In the genomic region with DNA sequence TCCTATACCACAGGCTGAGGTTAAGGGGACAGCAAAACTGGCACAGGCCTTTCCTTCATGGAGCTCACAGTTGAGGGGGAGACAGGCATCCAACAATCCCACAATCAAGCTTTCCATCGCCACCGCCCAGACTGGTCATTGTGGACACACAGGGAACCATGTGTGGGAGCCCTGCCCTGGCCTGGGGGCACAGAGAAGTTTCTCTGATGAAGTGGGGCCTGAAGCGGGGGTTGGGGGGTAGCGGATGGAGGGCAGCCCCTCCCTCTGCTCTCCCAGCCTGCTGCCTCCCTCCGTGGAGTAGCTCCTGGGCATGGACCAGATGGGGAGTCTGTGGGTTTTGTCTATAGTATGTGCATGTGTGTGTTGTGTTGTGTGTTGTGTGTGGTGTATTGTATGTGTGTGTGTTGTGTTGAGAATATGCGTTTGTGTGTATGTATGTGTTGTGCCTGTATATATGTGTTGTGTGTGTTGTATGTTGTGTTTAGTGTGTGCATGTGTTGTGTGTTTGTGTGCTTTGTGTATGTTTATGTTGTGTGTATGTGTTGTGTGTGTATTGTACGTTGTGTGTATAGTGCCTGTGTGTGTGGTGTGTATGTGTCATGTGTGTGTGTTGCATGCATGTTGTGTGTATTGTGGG, we compare ENCODE assay signal across 1 cellular context.
A peak's percentile ranks its signal among the peaks of the same experiment; 100 is the strongest.
TF ChIP-seq lines count a peak whose summit lies in the region.

No MANE protein-coding gene starts in this region.

TF ChIP-seq in K562, 482 proteins besides CTCF, POLR2A, EP300 and RAD21 (continued from another document and continues in another):
- TF ChIP-seq, protein P1, sequence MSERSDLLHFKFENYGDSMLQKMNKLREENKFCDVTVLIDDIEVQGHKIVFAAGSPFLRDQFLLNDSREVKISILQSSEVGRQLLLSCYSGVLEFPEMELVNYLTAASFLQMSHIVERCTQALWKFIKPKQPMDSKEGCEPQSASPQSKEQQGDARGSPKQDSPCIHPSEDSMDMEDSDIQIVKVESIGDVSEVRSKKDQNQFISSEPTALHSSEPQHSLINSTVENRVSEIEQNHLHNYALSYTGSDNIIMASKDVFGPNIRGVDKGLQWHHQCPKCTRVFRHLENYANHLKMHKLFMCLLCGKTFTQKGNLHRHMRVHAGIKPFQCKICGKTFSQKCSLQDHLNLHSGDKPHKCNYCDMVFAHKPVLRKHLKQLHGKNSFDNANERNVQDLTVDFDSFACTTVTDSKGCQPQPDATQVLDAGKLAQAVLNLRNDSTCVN (CRISPR knock-in tag; IDR thresholded peaks at IDR 0.05), result peak; percentile 70; the same call in 1 of the 2 replicates
- TF ChIP-seq, protein P2, sequence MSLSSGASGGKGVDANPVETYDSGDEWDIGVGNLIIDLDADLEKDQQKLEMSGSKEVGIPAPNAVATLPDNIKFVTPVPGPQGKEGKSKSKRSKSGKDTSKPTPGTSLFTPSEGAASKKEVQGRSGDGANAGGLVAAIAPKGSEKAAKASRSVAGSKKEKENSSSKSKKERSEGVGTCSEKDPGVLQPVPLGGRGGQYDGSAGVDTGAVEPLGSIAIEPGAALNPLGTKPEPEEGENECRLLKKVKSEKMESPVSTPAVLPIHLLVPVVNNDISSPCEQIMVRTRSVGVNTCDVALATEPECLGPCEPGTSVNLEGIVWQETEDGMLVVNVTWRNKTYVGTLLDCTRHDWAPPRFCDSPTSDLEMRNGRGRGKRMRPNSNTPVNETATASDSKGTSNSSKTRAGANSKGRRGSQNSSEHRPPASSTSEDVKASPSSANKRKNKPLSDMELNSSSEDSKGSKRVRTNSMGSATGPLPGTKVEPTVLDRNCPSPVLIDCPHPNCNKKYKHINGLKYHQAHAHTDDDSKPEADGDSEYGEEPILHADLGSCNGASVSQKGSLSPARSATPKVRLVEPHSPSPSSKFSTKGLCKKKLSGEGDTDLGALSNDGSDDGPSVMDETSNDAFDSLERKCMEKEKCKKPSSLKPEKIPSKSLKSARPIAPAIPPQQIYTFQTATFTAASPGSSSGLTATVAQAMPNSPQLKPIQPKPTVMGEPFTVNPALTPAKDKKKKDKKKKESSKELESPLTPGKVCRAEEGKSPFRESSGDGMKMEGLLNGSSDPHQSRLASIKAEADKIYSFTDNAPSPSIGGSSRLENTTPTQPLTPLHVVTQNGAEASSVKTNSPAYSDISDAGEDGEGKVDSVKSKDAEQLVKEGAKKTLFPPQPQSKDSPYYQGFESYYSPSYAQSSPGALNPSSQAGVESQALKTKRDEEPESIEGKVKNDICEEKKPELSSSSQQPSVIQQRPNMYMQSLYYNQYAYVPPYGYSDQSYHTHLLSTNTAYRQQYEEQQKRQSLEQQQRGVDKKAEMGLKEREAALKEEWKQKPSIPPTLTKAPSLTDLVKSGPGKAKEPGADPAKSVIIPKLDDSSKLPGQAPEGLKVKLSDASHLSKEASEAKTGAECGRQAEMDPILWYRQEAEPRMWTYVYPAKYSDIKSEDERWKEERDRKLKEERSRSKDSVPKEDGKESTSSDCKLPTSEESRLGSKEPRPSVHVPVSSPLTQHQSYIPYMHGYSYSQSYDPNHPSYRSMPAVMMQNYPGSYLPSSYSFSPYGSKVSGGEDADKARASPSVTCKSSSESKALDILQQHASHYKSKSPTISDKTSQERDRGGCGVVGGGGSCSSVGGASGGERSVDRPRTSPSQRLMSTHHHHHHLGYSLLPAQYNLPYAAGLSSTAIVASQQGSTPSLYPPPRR (CRISPR knock-in tag; IDR thresholded peaks at IDR 0.05; ENCODE audit: borderline replicate concordance), result no peak
- no peak for TF ChIP-seq ZNF583 (CRISPR knock-in tag; IDR thresholded peaks at IDR 0.05)
- TF ChIP-seq POU5F1 (IDR thresholded peaks at IDR 0.05; ENCODE audit: borderline replicate concordance, low read depth, low read length, partially characterized antibody), result no peak
- TF ChIP-seq TAF7 (tag; IDR thresholded peaks at IDR 0.05), result no peak
- no peak for TF ChIP-seq SETDB1 (IDR thresholded peaks at IDR 0.05; ENCODE audit: low read length)
- TF ChIP-seq LARP7 (IDR thresholded peaks at IDR 0.05), result 0 out of 2 replicates have a peak, but pooled peaks have one; percentile 57
- no peak for TF ChIP-seq MXI1 (IDR thresholded peaks at IDR 0.05; ENCODE audit: low read depth, low read length)
- no peak for TF ChIP-seq ZNF586 (CRISPR knock-in tag; conservative IDR thresholded peaks at IDR 0.05)
- no peak for TF ChIP-seq PCBP1 (IDR thresholded peaks at IDR 0.05; ENCODE audit: low read depth, low read length, poor library complexity, severe bottlenecking)
- no peak for TF ChIP-seq MYC (IDR thresholded peaks at IDR 0.05; ENCODE audit: low read depth, low read length)
- no peak for TF ChIP-seq MYC (CRISPR knock-in tag; IDR thresholded peaks at IDR 0.05; ENCODE audit: borderline replicate concordance, low read depth)
- TF ChIP-seq CUX1 (CRISPR knock-in tag; IDR thresholded peaks at IDR 0.05), result no peak
- no peak for TF ChIP-seq SIN3B (IDR thresholded peaks at IDR 0.05; ENCODE audit: low read depth)
- no peak for TF ChIP-seq ZNF140 (CRISPR knock-in tag; IDR thresholded peaks at IDR 0.05)
- TF ChIP-seq CREM (IDR thresholded peaks at IDR 0.05; ENCODE audit: low read depth), result no peak
- TF ChIP-seq ZNF146 (CRISPR knock-in tag; IDR thresholded peaks at IDR 0.05; ENCODE audit: unreplicated experiment), result no peak
- TF ChIP-seq FOXP1 (CRISPR knock-in tag; IDR thresholded peaks at IDR 0.05), result no peak
- no peak for TF ChIP-seq NCOR1 (IDR thresholded peaks at IDR 0.05)
- no peak for TF ChIP-seq NR4A1 (CRISPR knock-in tag; IDR thresholded peaks at IDR 0.05)
- TF ChIP-seq NR4A1 (tag; IDR thresholded peaks at IDR 0.05), result no peak
- no peak for TF ChIP-seq HSF4 (CRISPR knock-in tag; IDR thresholded peaks at IDR 0.05; ENCODE audit: borderline replicate concordance)
- no peak for TF ChIP-seq SREBF1 (IDR thresholded peaks at IDR 0.05; ENCODE audit: borderline replicate concordance, low read depth, low read length)
- TF ChIP-seq PCBP2 (IDR thresholded peaks at IDR 0.05; ENCODE audit: low read depth, low read length, poor library complexity, severe bottlenecking), result no peak
- no peak for TF ChIP-seq POLR2G (IDR thresholded peaks at IDR 0.05; ENCODE audit: low read depth, low read length)
- TF ChIP-seq KLF1 (tag; IDR thresholded peaks at IDR 0.05), result no peak
- TF ChIP-seq BRD9 (IDR thresholded peaks at IDR 0.05; ENCODE audit: low read depth, partially characterized antibody), result no peak
- 0 out of 2 replicates have a peak, but pooled peaks have one; percentile 21 for TF ChIP-seq OTX1 (CRISPR knock-in tag; IDR thresholded peaks at IDR 0.05)
- TF ChIP-seq CEBPB (tag; IDR thresholded peaks at IDR 0.05), result no peak
- TF ChIP-seq TGIF2 (CRISPR knock-in tag; IDR thresholded peaks at IDR 0.05), result no peak
- TF ChIP-seq, protein P3, sequence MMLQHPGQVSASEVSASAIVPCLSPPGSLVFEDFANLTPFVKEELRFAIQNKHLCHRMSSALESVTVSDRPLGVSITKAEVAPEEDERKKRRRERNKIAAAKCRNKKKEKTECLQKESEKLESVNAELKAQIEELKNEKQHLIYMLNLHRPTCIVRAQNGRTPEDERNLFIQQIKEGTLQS (IDR thresholded peaks at IDR 0.05), result no peak
- TF ChIP-seq, protein P3 (CRISPR knock-in tag; conservative IDR thresholded peaks at IDR 0.05), result no peak
- no peak for TF ChIP-seq POLR3A (IDR thresholded peaks at IDR 0.05; ENCODE audit: borderline replicate concordance, extremely low read depth, insufficient read depth, insufficient read length)
- 0 out of 2 replicates have a peak, but pooled peaks have one; percentile 3 for TF ChIP-seq ZFP91 (CRISPR knock-in tag; IDR thresholded peaks at IDR 0.05)
- peak; percentile 68 for TF ChIP-seq ADNP (tag; IDR thresholded peaks at IDR 0.05)
- TF ChIP-seq, protein P4, sequence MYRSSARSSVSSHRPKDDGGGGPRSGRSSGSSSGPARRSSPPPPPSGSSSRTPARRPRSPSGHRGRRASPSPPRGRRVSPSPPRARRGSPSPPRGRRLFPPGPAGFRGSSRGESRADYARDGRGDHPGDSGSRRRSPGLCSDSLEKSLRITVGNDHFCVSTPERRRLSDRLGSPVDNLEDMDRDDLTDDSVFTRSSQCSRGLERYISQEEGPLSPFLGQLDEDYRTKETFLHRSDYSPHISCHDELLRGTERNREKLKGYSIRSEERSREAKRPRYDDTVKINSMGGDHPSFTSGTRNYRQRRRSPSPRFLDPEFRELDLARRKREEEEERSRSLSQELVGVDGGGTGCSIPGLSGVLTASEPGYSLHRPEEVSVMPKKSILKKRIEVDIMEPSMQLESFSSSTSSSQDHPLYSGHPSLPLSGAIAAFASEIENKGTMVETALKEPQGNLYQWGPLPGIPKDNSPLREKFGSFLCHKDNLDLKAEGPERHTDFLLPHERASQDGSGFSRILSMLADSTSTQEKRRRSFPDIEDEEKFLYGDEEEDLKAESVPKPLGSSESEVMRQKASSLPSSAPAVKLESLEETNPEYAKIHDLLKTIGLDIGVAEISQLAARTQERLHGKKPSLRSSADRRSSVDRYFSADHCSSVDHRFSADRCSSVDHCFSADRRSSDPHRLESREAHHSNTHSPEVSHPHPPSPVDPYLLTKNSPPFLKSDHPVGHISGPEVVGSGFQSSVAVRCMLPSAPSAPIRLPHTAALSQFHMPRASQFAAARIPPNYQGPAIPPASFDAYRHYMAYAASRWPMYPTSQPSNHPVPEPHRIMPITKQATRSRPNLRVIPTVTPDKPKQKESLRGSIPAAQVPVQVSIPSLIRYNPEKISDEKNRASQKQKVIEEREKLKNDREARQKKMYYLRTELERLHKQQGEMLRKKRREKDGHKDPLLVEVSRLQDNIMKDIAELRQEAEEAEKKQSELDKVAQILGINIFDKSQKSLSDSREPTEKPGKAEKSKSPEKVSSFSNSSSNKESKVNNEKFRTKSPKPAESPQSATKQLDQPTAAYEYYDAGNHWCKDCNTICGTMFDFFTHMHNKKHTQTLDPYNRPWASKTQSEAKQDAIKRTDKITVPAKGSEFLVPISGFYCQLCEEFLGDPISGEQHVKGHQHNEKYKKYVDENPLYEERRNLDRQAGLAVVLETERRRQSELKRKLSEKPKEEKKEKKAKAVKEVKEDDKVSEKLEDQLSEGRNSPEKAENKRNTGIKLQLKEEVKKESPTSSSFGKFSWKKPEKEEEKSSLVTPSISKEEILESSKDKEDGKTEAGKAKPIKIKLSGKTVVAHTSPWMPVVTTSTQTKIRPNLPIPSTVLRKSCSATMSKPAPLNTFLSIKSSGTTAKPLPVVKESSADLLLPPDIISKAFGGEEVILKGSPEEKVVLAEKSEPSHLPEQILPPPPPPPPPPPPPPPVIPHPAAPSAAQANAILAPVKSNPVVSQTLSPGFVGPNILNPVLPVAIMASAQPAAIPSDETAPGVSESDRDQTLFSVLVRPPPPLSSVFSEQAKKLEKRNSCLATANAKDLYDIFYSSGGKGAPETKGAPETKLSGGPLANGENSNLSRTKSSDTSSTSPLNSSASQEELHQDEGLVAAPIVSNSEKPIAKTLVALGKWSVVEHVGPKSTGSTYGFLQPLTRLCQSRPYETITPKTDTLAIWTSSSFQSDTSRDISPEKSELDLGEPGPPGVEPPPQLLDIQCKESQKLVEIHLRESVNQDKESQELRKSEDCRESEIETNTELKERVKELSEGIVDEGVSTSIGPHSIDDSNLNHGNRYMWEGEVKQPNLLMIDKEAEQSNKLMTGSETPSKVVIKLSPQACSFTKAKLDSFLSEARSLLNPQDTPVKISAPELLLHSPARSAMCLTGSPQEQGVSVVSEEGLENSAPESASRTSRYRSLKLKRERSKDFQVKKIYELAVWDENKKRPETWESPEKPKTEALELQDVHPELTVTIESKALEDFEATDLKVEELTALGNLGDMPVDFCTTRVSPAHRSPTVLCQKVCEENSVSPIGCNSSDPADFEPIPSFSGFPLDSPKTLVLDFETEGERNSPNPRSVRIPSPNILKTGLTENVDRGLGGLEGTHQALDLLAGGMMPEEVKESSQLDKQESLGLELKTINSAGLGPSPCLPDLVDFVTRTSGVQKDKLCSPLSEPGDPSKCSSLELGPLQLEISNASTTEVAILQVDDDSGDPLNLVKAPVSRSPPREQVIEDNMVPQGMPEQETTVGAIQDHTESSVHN (IDR thresholded peaks at IDR 0.05; ENCODE audit: borderline replicate concordance in 1 of 2, low read depth in 1 of 2), result no peak
- TF ChIP-seq ZSCAN32 (CRISPR knock-in tag; IDR thresholded peaks at IDR 0.05), result no peak
- TF ChIP-seq CSDE1 (IDR thresholded peaks at IDR 0.05), result no peak
